36 cellular contexts compared by ENCODE assay signal in the genomic region with DNA sequence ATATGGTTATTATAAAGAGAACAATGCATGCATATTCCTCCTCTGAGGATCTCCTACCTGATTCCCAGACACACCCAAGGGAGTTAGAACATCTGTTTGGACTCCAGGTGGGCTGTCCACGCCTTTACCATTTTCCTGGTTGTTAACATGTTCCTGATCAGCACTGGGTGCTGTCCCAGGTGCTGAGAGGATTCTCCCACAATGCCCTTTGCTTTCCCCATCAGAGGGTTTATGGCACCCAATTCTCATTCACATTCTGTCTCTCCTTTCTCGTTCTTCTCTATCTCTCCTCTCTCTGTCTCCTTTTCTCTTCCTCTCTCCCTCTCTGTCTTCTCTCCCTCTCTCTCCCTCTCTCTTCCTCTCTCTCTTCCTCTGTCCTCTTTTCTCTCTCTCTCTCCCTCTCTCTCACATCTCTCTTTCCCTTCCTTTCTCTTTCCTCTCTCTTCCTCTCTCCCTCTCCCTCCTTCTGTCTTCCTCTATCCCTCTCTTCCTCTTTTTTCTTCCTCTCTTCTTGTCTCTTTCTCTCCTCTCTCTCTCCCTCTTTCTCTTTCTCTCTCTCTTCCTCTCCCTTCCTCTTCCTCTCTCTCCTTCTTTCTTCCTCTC. TPM values are rescaled to one million over a fixed set of nuclear protein-coding genes. Genes with fewer than 3 reads are reported as not detected.
DNase-seq lines count a peak whose midpoint lies in the region; ATAC-seq, FAIRE-seq and TF ChIP-seq lines count a peak whose summit lies in the region.
"Had no signal": no experiment of that assay in that cellular context is flagged by ENCODE, and none has a peak within 500 bp of the region (broad histone marks: within the 10 kb centered on the region; RNA-seq: fewer than 3 reads in every experiment).

No MANE protein-coding gene starts in this region.

- H3K4me1 ChIP-seq in SK-N-SH (ENCODE audit: control insufficient read depth in 1 of 2, insufficient read depth in 2 of 2, low read depth in 1 of 2, low read length in 1 of 2) (peaks cover 0 to 9% of the 10 kb centered on the region in 2 experiments; a peak in 1 of 4 replicates), Karpas-422 (ENCODE audit: low read length) (peaks cover 9% of the 10 kb centered on the region)
- H3K4me1 ChIP-seq: prostate gland had no signal

- no peaks in the 10 kb centered on the region for H3K9me3 Mint-ChIP-seq in nephron progenitor cell
- H3K9me3 Mint-ChIP-seq: activated naive CD4-positive, alpha-beta T cell treated with anti-CD3 and anti-CD28 coated beads, Interleukin-2, amount 50 U/mL, for 72 hours; dendritic cell treated with granulocyte-macrophage colony-stimulating factor and Interleukin-4, amounts not matched to agents 40 ng/mL and 50 ng/mL, for 4 days; immature natural killer cell had no signal

- no peaks in the 10 kb centered on the region for H3K36me3 Mint-ChIP-seq in nephron progenitor cell (ENCODE audit: low read depth)
- H3K36me3 Mint-ChIP-seq: CD8-positive, alpha-beta memory T cell had no signal

- H3K79me2 ChIP-seq in SK-N-SH (ENCODE audit: insufficient read depth) (peaks cover 15% of the 10 kb centered on the region; the same call in 1 of the 2 replicates), Karpas-422 (ENCODE audit: low read length) (peaks cover 17% of the 10 kb centered on the region)

- H3K9me3 ChIP-seq in SK-N-SH (no peaks in the 10 kb centered on the region), Karpas-422 (ENCODE audit: low read length) (no peaks in the 10 kb centered on the region), MG63 (no peaks in the 10 kb centered on the region)
- H3K9me3 ChIP-seq: ascending aorta, neutrophil, prostate gland, sigmoid colon had no signal

- CTCF ChIA-PET in SK-N-SH (lab: Yijun Ruan, JAX), result no interaction called here

- H2AFZ ChIP-seq in SK-N-SH (ENCODE audit: low read depth) (no peak overlapping the region), Karpas-422 (ENCODE audit: low read length) (no peak overlapping the region)

- no peak for TF ChIP-seq EP300 in SK-N-SH (IDR thresholded peaks at IDR 0.05; ENCODE audit: borderline replicate concordance in 1 of 2, low read depth in 1 of 2, low read length in 1 of 2)

- H3K4me2 ChIP-seq in SK-N-SH (no peak overlapping the region), Karpas-422 (ENCODE audit: low read depth, low read length, poor library complexity, severe bottlenecking) (no peak overlapping the region)

- H4K20me1 ChIP-seq in SK-N-SH (ENCODE audit: insufficient read depth) (no peaks in the 10 kb centered on the region), Karpas-422 (ENCODE audit: insufficient read depth, low read depth, low read length) (peaks cover 16% of the 10 kb centered on the region; the same call in 1 of the 2 replicates)

- H3K36me3 ChIP-seq in SK-N-SH (replicated peaks in 1 of 2; ENCODE audit: control insufficient read depth in 1 of 2, insufficient read depth in 2 of 2, low read length in 1 of 2), result no peaks in the 10 kb centered on the region
- H3K36me3 ChIP-seq in Karpas-422 (ENCODE audit: insufficient read depth, low read length), result no peaks in the 10 kb centered on the region
- H3K36me3 ChIP-seq in bronchial epithelial cell (ENCODE audit: control insufficient read depth, insufficient read depth, low read length), result no peaks in the 10 kb centered on the region
- H3K36me3 ChIP-seq in MG63, result peaks cover 2% of the 10 kb centered on the region; the same call in 1 of the 2 replicates
- H3K36me3 ChIP-seq: ascending aorta, gastroesophageal sphincter, neutrophil, prostate gland, sigmoid colon, WERI-Rb-1 had no signal

- no peak overlapping the region for H3K9ac ChIP-seq in SK-N-SH
- no peak overlapping the region for H3K9ac ChIP-seq in Karpas-422 (ENCODE audit: low read length)

- H3K9me2 ChIP-seq in SK-N-SH (no peaks in the 10 kb centered on the region), Karpas-422 (replicated peaks; ENCODE audit: insufficient read depth, low read length) (no peaks in the 10 kb centered on the region)

- no peak for ATAC-seq in SK-N-SH treated with all-trans-retinoic acid at 6 μM for 48 hours
- ATAC-seq in HG03095 (IDR thresholded peaks at IDR 0.05; ENCODE audit: unreplicated experiment), result no peak
- ATAC-seq: activated naive CD4-positive, alpha-beta T cell treated with anti-CD3 and anti-CD28 coated beads, Interleukin-2, amount 50 U/mL, for 72 hours; gastroesophageal sphincter; left colon had no signal

- 10% methylated on average over 2 of the region's 2 CpGs for WGBS in SK-N-SH (ENCODE audit: low lambda C conversion rate)

- H3K27ac Mint-ChIP-seq in nephron progenitor cell, result no peak overlapping the region
- H3K27ac Mint-ChIP-seq: activated naive CD4-positive, alpha-beta T cell treated with anti-CD3 and anti-CD28 coated beads, Interleukin-2, amount 50 U/mL, for 72 hours; dendritic cell treated with granulocyte-macrophage colony-stimulating factor and Interleukin-4, amounts not matched to agents 40 ng/mL and 50 ng/mL, for 4 days; H9 had no signal

- H3K4me3 Mint-ChIP-seq in nephron progenitor cell, result no peak overlapping the region
- H3K4me3 Mint-ChIP-seq: dendritic cell treated with granulocyte-macrophage colony-stimulating factor and Interleukin-4, amounts not matched to agents 40 ng/mL and 50 ng/mL, for 4 days; immature natural killer cell had no signal

- no peak overlapping the region for H3K4me3 ChIP-seq in SK-N-SH (ENCODE audit: low read depth in 2 of 2, low read length in 1 of 2)
- H3K4me3 ChIP-seq in Karpas-422 (ENCODE audit: low read length), result no peak overlapping the region
- H3K4me3 ChIP-seq in bronchial epithelial cell (ENCODE audit: low read depth, low read length), result no peak overlapping the region
- H3K4me3 ChIP-seq in MG63, result no peak overlapping the region
- H3K4me3 ChIP-seq: ascending aorta, gastroesophageal sphincter, prostate gland, sigmoid colon had no signal

- peaks cover 17% of the 10 kb centered on the region for H3K4me1 Mint-ChIP-seq in nephron progenitor cell

- no peak for TF ChIP-seq RAD21 in SK-N-SH (IDR thresholded peaks at IDR 0.05; ENCODE audit: low read length)

- DNase-seq in SK-N-SH (no peak), Karpas-422 (peak; percentile 67), bronchial epithelial cell (ENCODE audit: low read depth) (peak; percentile 22), nephron progenitor cell (peak; percentile 44), foreskin melanocyte (no peak), MG63 (no peak)
- DNase-seq: activated CD8-positive, alpha-beta memory T cell treated with anti-CD3 and anti-CD28 coated beads, Interleukin-2, amount 50 U/mL, for 48 hours; caudate nucleus; CD8-positive, alpha-beta memory T cell; H9; hippocampal formation; immature natural killer cell; IMR-90; left colon; mesenchymal stem cell; NCI-H1105 treated with DMSO at 0.1 percent for 48 hours; NCI-H1930; NCI-H446; SHP77; sigmoid colon; stimulated activated naive CD4-positive, alpha-beta T cell; T-helper 9 cell; WERI-Rb-1 had no signal

- POLR2A ChIA-PET in SK-N-SH (lab: Yijun Ruan, JAX), result no interaction called here

- H3K27me3 ChIP-seq in SK-N-SH (ENCODE audit: insufficient read depth), result peaks cover 7% of the 10 kb centered on the region; the same call in 1 of the 2 replicates
- H3K27me3 ChIP-seq in Karpas-422 (ENCODE audit: low read length), result no peaks in the 10 kb centered on the region
- peaks cover 2% of the 10 kb centered on the region for H3K27me3 ChIP-seq in bronchial epithelial cell (ENCODE audit: control insufficient read depth, insufficient read depth, low read length)
- H3K27me3 ChIP-seq in MG63, result peaks cover 28% of the 10 kb centered on the region
- H3K27me3 ChIP-seq: ascending aorta had no signal

- peaks cover 3% of the 10 kb centered on the region for H3F3A ChIP-seq in SK-N-SH (replicated peaks; ENCODE audit: insufficient read depth)

- peaks cover 81% of the 10 kb centered on the region for H3K27me3 Mint-ChIP-seq in nephron progenitor cell (ENCODE audit: low read depth, poor library complexity)

- FAIRE-seq in bronchial epithelial cell (lab: Jason Lieb, UNC), result no peak
- FAIRE-seq: A204.1, endometrium, urothelium cell line had no signal

- H3K27ac ChIP-seq in SK-N-SH (ENCODE audit: low read depth in 2 of 2, low read length in 1 of 2), result no peak overlapping the region
- no peak overlapping the region for H3K27ac ChIP-seq in Karpas-422 (ENCODE audit: low read length)
- H3K27ac ChIP-seq: ascending aorta, gastroesophageal sphincter, neutrophil, prostate gland, sigmoid colon, WERI-Rb-1 had no signal

- TF ChIP-seq CTCF in SK-N-SH (IDR thresholded peaks at IDR 0.05) (no peak), bronchial epithelial cell (IDR thresholded peaks at IDR 0.05; ENCODE audit: insufficient read depth, low read length, severe bottlenecking) (no peak), nephron progenitor cell (IDR thresholded peaks at IDR 0.05) (no peak)

TF ChIP-seq in SK-N-SH treated with all-trans-retinoic acid at 6 μM for 48 hours, 23 proteins besides CTCF, POLR2A, EP300 and RAD21 (continues in another document):
- no peak for TF ChIP-seq ESRRG (CRISPR knock-in tag; IDR thresholded peaks at IDR 0.05)
- TF ChIP-seq ZNF565 (CRISPR knock-in tag; conservative IDR thresholded peaks at IDR 0.05; ENCODE audit: low read depth), result no peak

RNA-seq across cellular contexts. Expression of a gene that starts 3.3 kb away (rescaled TPM):
- polyA plus RNA-seq in SK-N-SH (2012; rRNA removed), result 8.9 and 9.6 TPM in 2 replicates
- polyA plus RNA-seq in SK-N-SH (2012; cell fraction: cytosol; rRNA removed), result 3.9 and 5.9 TPM in 2 replicates
- polyA plus RNA-seq in SK-N-SH (2012; cell fraction: nucleus; rRNA removed), result 26.8 TPM in 2 replicates
- 16.4 and 23.8 TPM in 2 replicates for total RNA-seq in Karpas-422 (2014; rRNA removed; shearing (Covaris generic); ENCODE audit: low replicate concordance)
- total RNA-seq in bronchial epithelial cell, result 23.7 and 37.0 TPM in 2 replicates
- 17.9 and 23.8 TPM in 2 replicates for total RNA-seq in MG63 (2014; rRNA removed; shearing (Covaris generic); ENCODE audit: low replicate concordance)

RNA-seq across cellular contexts. Expression of a gene that starts 9.5 kb away (rescaled TPM):
- 9.6 and 12.9 TPM in 2 replicates for polyA plus RNA-seq in SK-N-SH (2012; rRNA removed)
- 6.7 and 7.5 TPM in 2 replicates for polyA plus RNA-seq in SK-N-SH (2012; cell fraction: cytosol; rRNA removed)
- polyA plus RNA-seq in SK-N-SH (2012; cell fraction: nucleus; rRNA removed), result 32.4 and 60.9 TPM in 2 replicates
- not detected in 2 replicates for total RNA-seq in Karpas-422 (2014; rRNA removed; shearing (Covaris generic); ENCODE audit: low replicate concordance)
- total RNA-seq in bronchial epithelial cell, result 117 and 308 TPM in 2 replicates
- 1.1 TPM in 1 of 2 replicates, not detected in the other for total RNA-seq in MG63 (2014; rRNA removed; shearing (Covaris generic); ENCODE audit: low replicate concordance)
- total RNA-seq: ascending aorta had no signal

RNA-seq across cellular contexts. Expression of a gene that starts 28.1 kb away (rescaled TPM):
- 0.12 and 0.24 TPM in 2 replicates for polyA plus RNA-seq in SK-N-SH (2012; rRNA removed)
- polyA plus RNA-seq in SK-N-SH (2012; cell fraction: cytosol; rRNA removed), result 0.05 and 0.07 TPM in 2 replicates
- polyA plus RNA-seq in SK-N-SH (2012; cell fraction: nucleus; rRNA removed), result 0.55 and 1.4 TPM in 2 replicates
- total RNA-seq in Karpas-422 (2014; rRNA removed; shearing (Covaris generic); ENCODE audit: low replicate concordance), result 0.26 TPM in 1 of 2 replicates, not detected in the other
- total RNA-seq in bronchial epithelial cell, result not detected in 2 replicates
- total RNA-seq in MG63 (2014; rRNA removed; shearing (Covaris generic); ENCODE audit: low replicate concordance), result not detected in 2 replicates
- total RNA-seq: ascending aorta; CD8-positive, alpha-beta memory T cell; G401; gastroesophageal sphincter; IMR-90; myocyte had no signal

RNA-seq across cellular contexts. Expression of a gene that starts 51.2 kb away (rescaled TPM):
- polyA plus RNA-seq in SK-N-SH (2012; rRNA removed), result 83.9 and 87.3 TPM in 2 replicates
- 20.3 and 29.1 TPM in 2 replicates for polyA plus RNA-seq in SK-N-SH (2012; cell fraction: cytosol; rRNA removed)
- 571 and 748 TPM in 2 replicates for polyA plus RNA-seq in SK-N-SH (2012; cell fraction: nucleus; rRNA removed)
- total RNA-seq in Karpas-422 (2014; rRNA removed; shearing (Covaris generic); ENCODE audit: low replicate concordance), result 81.8 and 267 TPM in 2 replicates
- 22.9 and 25.6 TPM in 2 replicates for total RNA-seq in bronchial epithelial cell
- 76.0 and 81.1 TPM in 2 replicates for total RNA-seq in MG63 (2014; rRNA removed; shearing (Covaris generic); ENCODE audit: low replicate concordance)

Comparison
In these comparisons a context has a peak if more than half of its experiments do, and no peak if none do; other contexts are left out.
1. DNase-seq: peak in Karpas-422 (single experiment), bronchial epithelial cell (single experiment) and nephron progenitor cell (single experiment); none in SK-N-SH (single experiment), foreskin melanocyte (single experiment) and MG63 (single experiment).
2. RNA of a gene that starts 9.5 kb away (total RNA-seq): 117 to 308 TPM in bronchial epithelial cell; 1.1 TPM in MG63 and not detected in Karpas-422; every median in the first group is over 10 times any median in the second.